Comparison of ENCODE assay signal across 18 cellular contexts in genomic region chr2:3216841-3217495, GRCh38.
DNase-seq lines count a peak whose midpoint lies in the region; ATAC-seq lines count a peak whose summit lies in the region.
"Had no signal": no experiment of that assay in that cellular context is flagged by ENCODE, and none has a peak within 500 bp of the region (broad histone marks: within the 10 kb centered on the region; RNA-seq: fewer than 3 reads in every experiment).

No MANE protein-coding gene starts in this region.

- no peaks in the 10 kb centered on the region for H3K9me3 ChIP-seq in T-helper 17 cell (ENCODE audit: control insufficient read depth, low read length, poor library complexity, severe bottlenecking)
- H3K9me3 ChIP-seq: MG63 had no signal

- peak; percentile 23 to 49 for ATAC-seq in activated T-cell treated with anti-CD3 and anti-CD28 coated beads, Interleukin-2, amount 50 U/mL, for 4 hours
- peak; percentile 42 for ATAC-seq in T-helper 17 cell
- no peak for ATAC-seq in central memory CD8-positive, alpha-beta T cell (replicated peaks; ENCODE audit: extremely low read depth, poor library complexity, severe bottlenecking)
- ATAC-seq: HCT116, Panc1 had no signal

- H3K36me3 Mint-ChIP-seq in activated T-cell treated with anti-CD3 and anti-CD28 coated beads, Interleukin-2, amount 50 U/mL, for 4 hours (ENCODE audit: insufficient read depth): peaks cover 20% of the 10 kb centered on the region
- H3K36me3 Mint-ChIP-seq in T-helper 17 cell (ENCODE audit: low read depth): peaks cover 2% of the 10 kb centered on the region
- peaks cover 6% of the 10 kb centered on the region for H3K36me3 Mint-ChIP-seq in central memory CD8-positive, alpha-beta T cell (ENCODE audit: insufficient read depth)
- H3K36me3 Mint-ChIP-seq in stimulated activated naive CD8-positive, alpha-beta T cell treated with anti-CD3 and anti-CD28 coated beads, Interleukin-15, Interleukin-2, amounts not matched to agents 100 ng/mL and 50 ng/mL, for 24 hours (ENCODE audit: low read depth): peaks cover 28% of the 10 kb centered on the region

- H3K4me3 Mint-ChIP-seq in activated T-cell treated with anti-CD3 and anti-CD28 coated beads, Interleukin-2, amount 50 U/mL, for 4 hours: no peak overlapping the region
- no peak overlapping the region for H3K4me3 Mint-ChIP-seq in T-helper 17 cell
- H3K4me3 Mint-ChIP-seq in central memory CD8-positive, alpha-beta T cell: no peak overlapping the region
- H3K4me3 Mint-ChIP-seq in stimulated activated naive CD8-positive, alpha-beta T cell treated with anti-CD3 and anti-CD28 coated beads, Interleukin-15, Interleukin-2, amounts not matched to agents 100 ng/mL and 50 ng/mL, for 24 hours: no peak overlapping the region
- H3K4me3 Mint-ChIP-seq: B cell had no signal

- DNase-seq in activated T-cell treated with anti-CD3 and anti-CD28 coated beads, Interleukin-2, amount 50 U/mL, for 4 hours: no peak
- no peak for DNase-seq in activated T-cell treated with anti-CD3 and anti-CD28 coated beads, Interleukin-2, amount 50 U/mL, for 1 hour
- DNase-seq in T-helper 17 cell (no peak), AG20443 (ENCODE audit: low spot score) (no peak), HCEC 1CT (no peak)
- no peak for DNase-seq in central memory CD8-positive, alpha-beta T cell (ENCODE audit: low spot score in 2 of 2)
- DNase-seq: DND-41, GM23248, IMR-90, Karpas-422, MG63, NCI-H1092, NCI-H146, NCI-H2081 treated with DMSO at 0.1 percent for 48 hours had no signal

- H3K27me3 Mint-ChIP-seq in activated T-cell treated with anti-CD3 and anti-CD28 coated beads, Interleukin-2, amount 50 U/mL, for 4 hours (ENCODE audit: low read depth): no peaks in the 10 kb centered on the region
- H3K27me3 Mint-ChIP-seq in T-helper 17 cell: no peaks in the 10 kb centered on the region
- no peaks in the 10 kb centered on the region for H3K27me3 Mint-ChIP-seq in central memory CD8-positive, alpha-beta T cell
- no peaks in the 10 kb centered on the region for H3K27me3 Mint-ChIP-seq in stimulated activated naive CD8-positive, alpha-beta T cell treated with anti-CD3 and anti-CD28 coated beads, Interleukin-15, Interleukin-2, amounts not matched to agents 100 ng/mL and 50 ng/mL, for 24 hours
- H3K27me3 Mint-ChIP-seq: B cell had no signal

- peaks cover 27% of the 10 kb centered on the region for H3K4me1 Mint-ChIP-seq in activated T-cell treated with anti-CD3 and anti-CD28 coated beads, Interleukin-2, amount 50 U/mL, for 4 hours (ENCODE audit: low read depth)
- peaks cover 24% of the 10 kb centered on the region for H3K4me1 Mint-ChIP-seq in T-helper 17 cell
- H3K4me1 Mint-ChIP-seq in central memory CD8-positive, alpha-beta T cell: peaks cover 35% of the 10 kb centered on the region
- peaks cover 42% of the 10 kb centered on the region for H3K4me1 Mint-ChIP-seq in stimulated activated naive CD8-positive, alpha-beta T cell treated with anti-CD3 and anti-CD28 coated beads, Interleukin-15, Interleukin-2, amounts not matched to agents 100 ng/mL and 50 ng/mL, for 24 hours (ENCODE audit: low read depth)
- H3K4me1 Mint-ChIP-seq: B cell had no signal

- peak overlapping the region; percentile 92 for H3K27ac Mint-ChIP-seq in T-helper 17 cell
- H3K27ac Mint-ChIP-seq in central memory CD8-positive, alpha-beta T cell (ENCODE audit: low read depth): peak overlapping the region; percentile 65
- H3K27ac Mint-ChIP-seq in stimulated activated naive CD8-positive, alpha-beta T cell treated with anti-CD3 and anti-CD28 coated beads, Interleukin-15, Interleukin-2, amounts not matched to agents 100 ng/mL and 50 ng/mL, for 24 hours: peak overlapping the region; percentile 33
- H3K27ac Mint-ChIP-seq: B cell had no signal

- no peaks in the 10 kb centered on the region for H3K9me3 Mint-ChIP-seq in activated T-cell treated with anti-CD3 and anti-CD28 coated beads, Interleukin-2, amount 50 U/mL, for 4 hours
- H3K9me3 Mint-ChIP-seq in central memory CD8-positive, alpha-beta T cell: no peaks in the 10 kb centered on the region
- peaks cover 8% of the 10 kb centered on the region for H3K9me3 Mint-ChIP-seq in stimulated activated naive CD8-positive, alpha-beta T cell treated with anti-CD3 and anti-CD28 coated beads, Interleukin-15, Interleukin-2, amounts not matched to agents 100 ng/mL and 50 ng/mL, for 24 hours

Comparison
In these comparisons a context has a peak if more than half of its experiments do, and no peak if none do; other contexts are left out.
1. H3K27ac Mint-ChIP-seq: peak in every context shown above with its lines; median percentile 92 in T-helper 17 cell; 65 in central memory CD8-positive, alpha-beta T cell; 33 in stimulated activated naive CD8-positive, alpha-beta T cell treated with anti-CD3 and anti-CD28 coated beads, Interleukin-15, Interleukin-2, amounts not matched to agents 100 ng/mL and 50 ng/mL, for 24 hours.